19 cellular contexts compared by ENCODE assay signal in genomic region chr1:113692342-113692741, GRCh38.
"Had no signal": no experiment of that assay in that cellular context is flagged by ENCODE, and none has a peak within 500 bp of the region (broad histone marks: within the 10 kb centered on the region; RNA-seq: fewer than 3 reads in every experiment).

No MANE protein-coding gene starts in this region.

- FAIRE-seq: endometrium, frontal cortex, kidney, small intestine had no signal

- DNase-seq: cortex of kidney; effector memory CD8-positive, alpha-beta T cell; kidney; mesenchymal stem cell; naive thymus-derived CD8-positive, alpha-beta T cell; occipital lobe; right lobe of liver; small intestine; stimulated activated CD4-positive, alpha-beta T cell treated with anti-CD3 and anti-CD28 coated beads, Interleukin-15, amount 100 ng/mL, for 24 hours; stimulated activated CD4-positive, alpha-beta T cell treated with anti-CD3 and anti-CD28 coated beads, Interleukin-2, amount 100 ng/mL, for 48 hours; stimulated activated naive CD4-positive, alpha-beta T cell treated with Interleukin-2 at 50 U/mL for 16 hours; stomach; thyroid gland; trophoblast cell had no signal

- H3K27me3 Mint-ChIP-seq: effector memory CD8-positive, alpha-beta T cell; naive thymus-derived CD8-positive, alpha-beta T cell; progenitor cell of endocrine pancreas had no signal

- H3K4me3 Mint-ChIP-seq: effector memory CD8-positive, alpha-beta T cell; mesothelial cell of epicardium; naive thymus-derived CD8-positive, alpha-beta T cell had no signal

- ATAC-seq: effector memory CD8-positive, alpha-beta T cell; left lobe of liver; naive thymus-derived CD8-positive, alpha-beta T cell; right lobe of liver had no signal

- H3K27ac Mint-ChIP-seq: effector memory CD8-positive, alpha-beta T cell; mesothelial cell of epicardium; naive thymus-derived CD8-positive, alpha-beta T cell; progenitor cell of endocrine pancreas had no signal

- H3K4me1 Mint-ChIP-seq: mesothelial cell of epicardium; naive thymus-derived CD8-positive, alpha-beta T cell had no signal
